Comparison of ENCODE assay signal across 19 cellular contexts in genomic region chr15:38842991-38843610, GRCh38.
DNase-seq lines count a peak whose midpoint lies in the region; ATAC-seq and TF ChIP-seq lines count a peak whose summit lies in the region.
"Had no signal": no experiment of that assay in that cellular context is flagged by ENCODE, and none has a peak within 500 bp of the region (broad histone marks: within the 10 kb centered on the region; RNA-seq: fewer than 3 reads in every experiment).

No MANE protein-coding gene starts in this region.

- no peak overlapping the region for H3K23ac ChIP-seq in mesenchymal stem cell (ENCODE audit: low read length in 2 of 2)

- peak overlapping the region in 1 of 2 experiments; percentile 33 for H3K18ac ChIP-seq in mesenchymal stem cell (ENCODE audit: low read depth in 1 of 2, low read length in 2 of 2)

- WGBS in mesenchymal stem cell = no CpG with 5 or more reads among the region's 3 CpGs
- 90 to 100% methylated on average over 1 to 3 of the region's 3 CpGs for WGBS in endodermal cell (ENCODE audit: insufficient coverage in 1 of 2, insufficient read length in 1 of 2), 2 experiments

- H3K27ac ChIP-seq in mesenchymal stem cell (ENCODE audit: low read length, poor library complexity, severe bottlenecking) (peak overlapping the region; percentile 93), endodermal cell (ENCODE audit: low read depth, low read length) (no peak overlapping the region)
- H3K27ac ChIP-seq: coronary artery, left ventricle myocardium inferior, ovary, PC-9, sigmoid colon had no signal

- no peak for TF ChIP-seq CTCF in AG10803 (conservative IDR thresholded peaks at IDR 0.05; ENCODE audit: low read length)
- TF ChIP-seq CTCF in endodermal cell (conservative IDR thresholded peaks at IDR 0.05) = no peak

- no peak overlapping the region for H3K27ac Mint-ChIP-seq in T-cell
- no peak overlapping the region for H3K27ac Mint-ChIP-seq in endodermal cell
- H3K27ac Mint-ChIP-seq: activated CD4-positive, alpha-beta T cell treated with anti-CD3 and anti-CD28 coated beads for 36 hours had no signal

- no peaks in the 10 kb centered on the region for H3K36me3 Mint-ChIP-seq in T-cell
- no peaks in the 10 kb centered on the region for H3K36me3 Mint-ChIP-seq in endodermal cell (ENCODE audit: low read depth)

- no peak overlapping the region for H3K14ac ChIP-seq in mesenchymal stem cell (ENCODE audit: low read length in 2 of 2)

- H2BK5ac ChIP-seq in mesenchymal stem cell (ENCODE audit: low read depth, low read length, poor library complexity, severe bottlenecking) = peak overlapping the region; percentile 31

- H3K9ac ChIP-seq in mesenchymal stem cell (ENCODE audit: low read length) = peak overlapping the region; percentile 8
- H3K9ac ChIP-seq in endodermal cell (ENCODE audit: extremely low read depth, low read length, poor library complexity, severe bottlenecking) = no peak overlapping the region

- no peaks in the 10 kb centered on the region for H3K9me3 ChIP-seq in mesenchymal stem cell (ENCODE audit: control insufficient read depth, low read length)
- H3K9me3 ChIP-seq in endodermal cell (ENCODE audit: control insufficient read depth, low read length) = no peaks in the 10 kb centered on the region
- H3K9me3 ChIP-seq: left ventricle myocardium inferior, ovary, sigmoid colon had no signal

- no peak overlapping the region for H3K4me3 ChIP-seq in AG10803 (ENCODE audit: low read length)
- no peak overlapping the region for H3K4me3 ChIP-seq in mesenchymal stem cell (ENCODE audit: insufficient read depth in 1 of 2, low read depth in 1 of 2, low read length in 2 of 2)
- H3K4me3 ChIP-seq in endodermal cell (ENCODE audit: low read length) = no peak overlapping the region
- H3K4me3 ChIP-seq: coronary artery, left ventricle myocardium inferior, ovary, PC-9, sigmoid colon had no signal

- H3K4me2 ChIP-seq in mesenchymal stem cell (ENCODE audit: low read length, poor library complexity, severe bottlenecking) = no peak overlapping the region
- H3K4me2 ChIP-seq: PC-9 had no signal

- peaks cover 0 to 4% (median 0%) of the 10 kb centered on the region in 3 donors for H3K4me1 Mint-ChIP-seq in T-cell
- no peaks in the 10 kb centered on the region for H3K4me1 Mint-ChIP-seq in endodermal cell
- H3K4me1 Mint-ChIP-seq: activated CD4-positive, alpha-beta T cell treated with anti-CD3 and anti-CD28 coated beads for 36 hours had no signal

- H3K9me3 Mint-ChIP-seq in T-cell (peaks cover 0 to under 1% (median 0%) of the 10 kb centered on the region in 3 donors), endodermal cell (no peaks in the 10 kb centered on the region)

- DNase-seq in AG10803 (ENCODE audit: low read depth) = peak; percentile 81
- peak; percentile 15 for DNase-seq in LoVo (ENCODE audit: low spot score)
- peak; percentile 70 for DNase-seq in brain pericyte (ENCODE audit: low read depth, low spot score)
- peak; percentile 23 for DNase-seq in mesenchymal stem cell
- DNase-seq in activated gamma-delta T cell (lab: John Stamatoyannopoulos, UW) = no peak
- no peak for DNase-seq in T-cell
- no peak for DNase-seq in activated CD4-positive, alpha-beta T cell treated with anti-CD3 and anti-CD28 coated beads for 48 hours
- DNase-seq in endodermal cell = no peak
- DNase-seq: activated CD4-positive, alpha-beta T cell treated with anti-CD3 and anti-CD28 coated beads for 36 hours; activated CD8-positive, alpha-beta memory T cell treated with anti-CD3 and anti-CD28 coated beads, Interleukin-2, amount 50 U/mL, for 4 hours; activated gamma-delta T cell treated with Interleukin-2 at 50 U/mL for 16 hours; Karpas-422; left ventricle myocardium inferior; NCI-H1417; NCI-H82; ovary; PC-9; sigmoid colon had no signal

- H3K27me3 ChIP-seq in mesenchymal stem cell (ENCODE audit: control insufficient read depth in 1 of 2, insufficient read depth in 1 of 2, low read length in 2 of 2) (no peaks in the 10 kb centered on the region), endodermal cell (ENCODE audit: control insufficient read depth, insufficient read depth, low read length, poor library complexity, severe bottlenecking) (no peaks in the 10 kb centered on the region)
- H3K27me3 ChIP-seq: ovary, sigmoid colon had no signal

- H3K4ac ChIP-seq in mesenchymal stem cell (ENCODE audit: low read depth in 1 of 2, low read length in 2 of 2) = no peak overlapping the region

- H3K27me3 Mint-ChIP-seq in T-cell (peaks cover 15 to 34% of the 10 kb centered on the region in 2 donors), endodermal cell (ENCODE audit: insufficient read depth) (no peaks in the 10 kb centered on the region)

- H2AK5ac ChIP-seq in mesenchymal stem cell (ENCODE audit: low read length, severe bottlenecking) = no peak overlapping the region

- no peak overlapping the region for H4K8ac ChIP-seq in mesenchymal stem cell (ENCODE audit: low read length)

- no peak for ATAC-seq in T-cell (replicated peaks in 1 of 4)
- ATAC-seq: activated CD4-positive, alpha-beta T cell treated with anti-CD3 and anti-CD28 coated beads for 36 hours had no signal

- POLR2A ChIA-PET in T-cell (lab: Charles Lee) = interaction anchor here in 1 of 2 donors (0.5 kb wide), 1 partner anchor 65 kb away, joined by 7 read pairs; no protein-coding TSS in a partner anchor

- no peak overlapping the region for H2BK15ac ChIP-seq in mesenchymal stem cell (ENCODE audit: low read depth, poor library complexity, severe bottlenecking)

- H3K79me1 ChIP-seq in mesenchymal stem cell (replicated peaks; ENCODE audit: low read length, poor library complexity, severe bottlenecking) = no peaks in the 10 kb centered on the region

- no peak overlapping the region for H4K91ac ChIP-seq in mesenchymal stem cell (ENCODE audit: low read length)

- no peak overlapping the region for H2BK12ac ChIP-seq in mesenchymal stem cell (ENCODE audit: low read length in 2 of 2)

- H3K4me3 Mint-ChIP-seq in T-cell (no peak overlapping the region), endodermal cell (no peak overlapping the region)
- H3K4me3 Mint-ChIP-seq: activated CD4-positive, alpha-beta T cell treated with anti-CD3 and anti-CD28 coated beads for 36 hours had no signal

- no peaks in the 10 kb centered on the region for H3K36me3 ChIP-seq in mesenchymal stem cell (ENCODE audit: control insufficient read depth in 1 of 2, insufficient read depth in 2 of 2, low read depth in 1 of 2, low read length in 2 of 2)
- H3K36me3 ChIP-seq in endodermal cell (ENCODE audit: control insufficient read depth, insufficient read depth, low read length) = no peaks in the 10 kb centered on the region
- H3K36me3 ChIP-seq: left ventricle myocardium inferior, ovary, sigmoid colon had no signal

- H3K4me1 ChIP-seq in mesenchymal stem cell (ENCODE audit: control insufficient read depth, insufficient read depth, low read depth, low read length) (peaks cover 9% of the 10 kb centered on the region), endodermal cell (ENCODE audit: control insufficient read depth, insufficient read depth, low read length) (no peaks in the 10 kb centered on the region)
- H3K4me1 ChIP-seq: left ventricle myocardium inferior had no signal

- H2AFZ ChIP-seq in mesenchymal stem cell (ENCODE audit: low read depth, low read length) = no peak overlapping the region
- H2AFZ ChIP-seq: PC-9 had no signal

- CTCF ChIA-PET in T-cell (lab: Charles Lee) = interaction anchor here in 1 of 2 donors (0.7 to 1.1 kb wide), 2 partner anchors 19 to 26 kb away, joined by 3 to 14 read pairs; no protein-coding TSS in a partner anchor

- H2BK120ac ChIP-seq in mesenchymal stem cell (ENCODE audit: low read depth, low read length) = peak overlapping the region; percentile 49

Comparison
In these comparisons a context has a peak if more than half of its experiments do, and no peak if none do; other contexts are left out.
1. DNase-seq: peak in AG10803 (single experiment), LoVo (single experiment), brain pericyte (single experiment) and mesenchymal stem cell (single experiment); none in activated gamma-delta T cell (single experiment), T-cell (0 of 34), activated CD4-positive, alpha-beta T cell treated with anti-CD3 and anti-CD28 coated beads for 48 hours (single experiment) and endodermal cell (single experiment).